ENCODE assay signal across 9 cellular contexts in genomic region chrX:101385795-101386541, GRCh38. TPM values are rescaled to one million over a fixed set of nuclear protein-coding genes. Genes with fewer than 3 reads are reported as not detected.
DNase-seq lines count a peak whose midpoint lies in the region; ATAC-seq and TF ChIP-seq lines count a peak whose summit lies in the region.
"Had no signal": no experiment of that assay in that cellular context is flagged by ENCODE, and none has a peak within 500 bp of the region (broad histone marks: within the 10 kb centered on the region; RNA-seq: fewer than 3 reads in every experiment).

Gene BTK, minus strand, starts transcription at chrX:101386191. Its CDS starts 10,907 bp downstream, at chrX:101375284.

- no peaks in the 10 kb centered on the region for H3K27me3 Mint-ChIP-seq in central memory CD8-positive, alpha-beta T cell
- peaks cover 6% of the 10 kb centered on the region for H3K27me3 Mint-ChIP-seq in activated naive CD4-positive, alpha-beta T cell treated with anti-CD3 and anti-CD28 coated beads, Interleukin-2, amount 10 ng/mL, durations not matched to agents 7 days and 5 days

- H3K79me2 ChIP-seq in DOHH2 (ENCODE audit: control insufficient read depth, low read length) = peaks cover 73% of the 10 kb centered on the region

- H3K27ac ChIP-seq in DOHH2 (ENCODE audit: low read depth, low read length) (peak within 1 kb of the TSS; percentile 87), stomach (peak within 1 kb of the TSS in 1 of 5 donors; percentile 46)

- no peaks in the 10 kb centered on the region for H3K9me2 ChIP-seq in DOHH2 (replicated peaks; ENCODE audit: control insufficient read depth, low read length)

- TF ChIP-seq CTCF in DOHH2 (IDR thresholded peaks at IDR 0.05; ENCODE audit: low read depth, low read length, poor library complexity, severe bottlenecking) = no peak
- TF ChIP-seq CTCF in stomach (IDR thresholded peaks at IDR 0.05) = no peak

- DNase-seq in central memory CD8-positive, alpha-beta T cell (ENCODE audit: low spot score in 2 of 2) = no peak
- DNase-seq in cerebellum (ENCODE audit: low spot score) (no peak), stomach (no peak), retina (no peak)
- no peak for DNase-seq in activated naive CD4-positive, alpha-beta T cell treated with anti-CD3 and anti-CD28 coated beads, Interleukin-2, amount 10 ng/mL, durations not matched to agents 7 days and 5 days

- no peak for TF ChIP-seq POLR2A in stomach (IDR thresholded peaks at IDR 0.05)

- no peak within 1 kb of the TSS for H3K27ac Mint-ChIP-seq in central memory CD8-positive, alpha-beta T cell (ENCODE audit: low read depth)
- H3K27ac Mint-ChIP-seq in activated naive CD4-positive, alpha-beta T cell treated with anti-CD3 and anti-CD28 coated beads, Interleukin-2, amount 10 ng/mL, durations not matched to agents 7 days and 5 days = no peak within 1 kb of the TSS

- WGBS in stomach, 5 donors = 64 to 77% (median 70%) methylated on average over 9 of the region's 9 CpGs

- peak within 1 kb of the TSS; percentile 26 for H3K4me3 Mint-ChIP-seq in central memory CD8-positive, alpha-beta T cell
- H3K4me3 Mint-ChIP-seq in activated naive CD4-positive, alpha-beta T cell treated with anti-CD3 and anti-CD28 coated beads, Interleukin-2, amount 10 ng/mL, durations not matched to agents 7 days and 5 days = no peak within 1 kb of the TSS

- H3K36me3 ChIP-seq in DOHH2 (ENCODE audit: control insufficient read depth, low read length) (peaks cover 26% of the 10 kb centered on the region), stomach (no peaks in the 10 kb centered on the region)

- intact Hi-C loops in stomach (cut with DNase I; ENCODE audit: low total_unique reads) = no loop called here

- H3K4me2 ChIP-seq in DOHH2 (ENCODE audit: low read length) = peak within 1 kb of the TSS; percentile 93

- peak within 1 kb of the TSS; percentile 98 for H3K4me3 ChIP-seq in DOHH2 (ENCODE audit: low read length)
- peak within 1 kb of the TSS in 1 of 4 donors; percentile 13 for H3K4me3 ChIP-seq in stomach

- H3K27me3 ChIP-seq in DOHH2 (ENCODE audit: control insufficient read depth, low read length) = no peaks in the 10 kb centered on the region
- H3K27me3 ChIP-seq in stomach = no peaks in the 10 kb centered on the region

- ATAC-seq in GM19455 (IDR thresholded peaks at IDR 0.05; ENCODE audit: unreplicated experiment) (peak; percentile 64), HG03432 (IDR thresholded peaks at IDR 0.05; ENCODE audit: unreplicated experiment) (peak; percentile 73)
- ATAC-seq in central memory CD8-positive, alpha-beta T cell (replicated peaks; ENCODE audit: extremely low read depth, poor library complexity, severe bottlenecking) = no peak

- no peaks in the 10 kb centered on the region for H3K9me3 Mint-ChIP-seq in central memory CD8-positive, alpha-beta T cell
- H3K9me3 Mint-ChIP-seq in activated naive CD4-positive, alpha-beta T cell treated with anti-CD3 and anti-CD28 coated beads, Interleukin-2, amount 10 ng/mL, durations not matched to agents 7 days and 5 days = no peaks in the 10 kb centered on the region

- no peaks in the 10 kb centered on the region for H4K20me1 ChIP-seq in DOHH2 (ENCODE audit: control insufficient read depth, insufficient read depth, low read depth, low read length)

- CTCF ChIA-PET in activated naive CD4-positive, alpha-beta T cell treated with anti-CD3 and anti-CD28 coated beads, Interleukin-2, amount 10 ng/mL, durations not matched to agents 7 days and 5 days (lab: Charles Lee) = no interaction called here

- peaks cover under 1% of the 10 kb centered on the region for H3K4me1 Mint-ChIP-seq in central memory CD8-positive, alpha-beta T cell
- peaks cover 5% of the 10 kb centered on the region for H3K4me1 Mint-ChIP-seq in activated naive CD4-positive, alpha-beta T cell treated with anti-CD3 and anti-CD28 coated beads, Interleukin-2, amount 10 ng/mL, durations not matched to agents 7 days and 5 days

- no peak for TF ChIP-seq EP300 in stomach (IDR thresholded peaks at IDR 0.05)

- peaks cover 4% of the 10 kb centered on the region for H3K36me3 Mint-ChIP-seq in central memory CD8-positive, alpha-beta T cell (ENCODE audit: insufficient read depth)
- H3K36me3 Mint-ChIP-seq in activated naive CD4-positive, alpha-beta T cell treated with anti-CD3 and anti-CD28 coated beads, Interleukin-2, amount 10 ng/mL, durations not matched to agents 7 days and 5 days = peaks cover 2% of the 10 kb centered on the region

- H3F3A ChIP-seq in DOHH2 (ENCODE audit: control insufficient read depth, insufficient read depth) = 0 out of 2 replicates have a peak, but pooled peaks cover under 1% of the 10 kb centered on the region

- H3K4me1 ChIP-seq in DOHH2 (ENCODE audit: control insufficient read depth, low read length) = peaks cover 46% of the 10 kb centered on the region
- H3K4me1 ChIP-seq in stomach = no peaks in the 10 kb centered on the region

- no peaks in the 10 kb centered on the region for H3K9me3 ChIP-seq in DOHH2 (ENCODE audit: control insufficient read depth, insufficient read depth, low read length)
- no peaks in the 10 kb centered on the region for H3K9me3 ChIP-seq in stomach

RNA-seq across cellular contexts. Expression of gene BTK, which starts in this region (rescaled TPM):
- total RNA-seq in cerebellum (2.2 TPM), stomach (1 to 10 TPM in 3 of 5 donors, not detected in 2; 1.3 to 8.7 (median 2.4) TPM)
- polyA plus RNA-seq in stomach = 1 to 10 TPM; 2.6 to 4.9 (median 3.2) TPM
- total RNA-seq: T-helper 1 cell treated with Interleukin-12 subunit alpha and Interleukin-12 subunit beta and Interleukin-4 antibody, amounts not matched to agents 30 ng/mL and 1 ng/mL, for 36 hours had no signal
